1 cellular context compared by ENCODE assay signal in the genomic region with DNA sequence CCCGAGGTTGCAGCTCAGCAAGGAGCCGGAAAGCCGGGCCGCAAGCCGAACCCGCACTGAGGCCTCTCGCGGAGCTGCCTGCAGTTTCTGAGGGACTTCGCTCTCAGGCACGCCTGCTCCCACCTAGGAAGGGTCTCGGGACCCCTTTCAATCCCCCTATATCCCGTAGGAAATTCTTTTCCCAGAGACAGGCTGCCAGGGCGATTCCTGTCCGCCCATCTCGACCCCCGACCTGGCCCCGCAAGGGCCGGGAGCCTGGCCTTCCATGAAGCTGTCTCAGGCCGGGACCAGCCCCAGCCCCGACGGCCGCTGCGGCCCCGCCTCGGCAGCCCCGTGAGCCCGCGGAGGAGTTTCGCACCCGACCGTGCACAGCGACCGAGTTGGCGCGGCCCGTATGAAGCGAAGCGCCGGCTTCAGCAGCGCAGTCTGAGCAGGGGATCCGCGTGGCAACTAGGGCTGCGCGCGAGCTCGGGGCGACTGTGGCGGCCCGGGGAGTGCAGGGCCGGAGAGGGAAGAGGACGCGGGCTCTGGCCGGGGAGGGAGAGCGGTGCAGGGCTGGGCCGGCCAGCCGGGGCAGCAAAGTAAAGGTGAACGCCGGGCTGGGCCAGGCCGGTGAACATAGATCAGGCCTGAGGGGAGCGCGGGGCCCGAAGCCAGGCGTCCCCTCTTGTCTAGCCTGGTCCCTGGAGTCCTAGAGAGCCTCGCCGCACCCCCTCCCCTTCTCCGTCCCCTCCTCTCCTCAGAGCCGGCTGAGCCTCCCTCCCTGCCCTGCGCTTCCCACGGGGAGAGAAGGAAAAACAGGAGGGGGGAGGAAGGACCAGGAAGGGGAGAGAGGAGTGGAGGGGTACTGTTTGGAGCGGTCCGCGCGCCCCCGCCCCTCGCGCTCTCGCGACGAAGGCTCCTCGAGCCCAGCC.
TF ChIP-seq lines count a peak whose summit lies in the region.

No MANE protein-coding gene starts in this region.

TF ChIP-seq in IMR-90, 13 proteins besides CTCF, POLR2A, EP300 and RAD21:
- TF ChIP-seq, protein P1, sequence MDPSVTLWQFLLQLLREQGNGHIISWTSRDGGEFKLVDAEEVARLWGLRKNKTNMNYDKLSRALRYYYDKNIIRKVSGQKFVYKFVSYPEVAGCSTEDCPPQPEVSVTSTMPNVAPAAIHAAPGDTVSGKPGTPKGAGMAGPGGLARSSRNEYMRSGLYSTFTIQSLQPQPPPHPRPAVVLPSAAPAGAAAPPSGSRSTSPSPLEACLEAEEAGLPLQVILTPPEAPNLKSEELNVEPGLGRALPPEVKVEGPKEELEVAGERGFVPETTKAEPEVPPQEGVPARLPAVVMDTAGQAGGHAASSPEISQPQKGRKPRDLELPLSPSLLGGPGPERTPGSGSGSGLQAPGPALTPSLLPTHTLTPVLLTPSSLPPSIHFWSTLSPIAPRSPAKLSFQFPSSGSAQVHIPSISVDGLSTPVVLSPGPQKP (IDR thresholded peaks at IDR 0.05; ENCODE audit: borderline replicate concordance, low read depth, low read length): no peak
- TF ChIP-seq, protein P2, sequence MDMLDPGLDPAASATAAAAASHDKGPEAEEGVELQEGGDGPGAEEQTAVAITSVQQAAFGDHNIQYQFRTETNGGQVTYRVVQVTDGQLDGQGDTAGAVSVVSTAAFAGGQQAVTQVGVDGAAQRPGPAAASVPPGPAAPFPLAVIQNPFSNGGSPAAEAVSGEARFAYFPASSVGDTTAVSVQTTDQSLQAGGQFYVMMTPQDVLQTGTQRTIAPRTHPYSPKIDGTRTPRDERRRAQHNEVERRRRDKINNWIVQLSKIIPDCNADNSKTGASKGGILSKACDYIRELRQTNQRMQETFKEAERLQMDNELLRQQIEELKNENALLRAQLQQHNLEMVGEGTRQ (IDR thresholded peaks at IDR 0.05; ENCODE audit: low read depth, low read length): no peak
- TF ChIP-seq BHLHE40 (IDR thresholded peaks at IDR 0.05; ENCODE audit: low read depth, low read length) (no peak), FOS (IDR thresholded peaks at IDR 0.05; ENCODE audit: low read depth, low read length) (no peak), MXI1 (IDR thresholded peaks at IDR 0.05; ENCODE audit: borderline replicate concordance, low read depth, low read length) (no peak), MAZ (IDR thresholded peaks at IDR 0.05; ENCODE audit: borderline replicate concordance, low read depth, low read length) (no peak), NFE2L2 (IDR thresholded peaks at IDR 0.05; ENCODE audit: low read depth, low read length) (no peak), CEBPB (IDR thresholded peaks at IDR 0.05; ENCODE audit: low read depth, low read length) (no peak), RFX5 (IDR thresholded peaks at IDR 0.05; ENCODE audit: low read depth, low read length) (no peak), CHD1 (IDR thresholded peaks at IDR 0.05; ENCODE audit: low read depth, low read length) (no peak), MAFK (IDR thresholded peaks at IDR 0.05; ENCODE audit: low read depth, low read length) (no peak), SMC3 (IDR thresholded peaks at IDR 0.05; ENCODE audit: low read depth, low read length) (no peak), RCOR1 (IDR thresholded peaks at IDR 0.05; ENCODE audit: insufficient replicate concordance, low read length) (no peak)
TF ChIP-seq in IMR-90: peak in this region for 0.
